In genomic region chr1:226428348-226429050, GRCh38 we compare ENCODE assay signal across 18 cellular contexts. TPM values are rescaled to one million over a fixed set of nuclear protein-coding genes. Genes with fewer than 3 reads are reported as not detected.
DNase-seq lines count a peak whose midpoint lies in the region; ATAC-seq and TF ChIP-seq lines count a peak whose summit lies in the region.
"Had no signal": no experiment of that assay in that cellular context is flagged by ENCODE, and none has a peak within 500 bp of the region (broad histone marks: within the 10 kb centered on the region; RNA-seq: fewer than 3 reads in every experiment).

No MANE protein-coding gene starts in this region.

- H3K9ac ChIP-seq in BLaER1 treated with 17β-estradiol and CSF1 and Interleukin-3, amounts not matched to agents 10 nM and 100 nM, result peak overlapping the region in 6 of 11 experiments; percentile 28 to 61 (median 44); a peak in 11 of 22 replicates
- peak overlapping the region; percentile 23 for H3K9ac ChIP-seq in DND-41 (ENCODE audit: low read depth, low read length)

- peaks cover 0 to 5% (median 0%) of the 10 kb centered on the region in 11 experiments; a peak in 1 of 22 replicates for H3K27me3 ChIP-seq in BLaER1 treated with 17β-estradiol and CSF1 and Interleukin-3, amounts not matched to agents 10 nM and 100 nM
- H3K27me3 ChIP-seq in DND-41 (ENCODE audit: insufficient read depth, low read length, poor library complexity) (no peaks in the 10 kb centered on the region), lower lobe of right lung (ENCODE audit: low read depth) (no peaks in the 10 kb centered on the region)
- H3K27me3 ChIP-seq: pancreas had no signal

- H3K4me3 Mint-ChIP-seq in brain, result peak overlapping the region in 2 of 5 experiments; percentile 13 to 45
- H3K4me3 Mint-ChIP-seq: activated CD4-positive, alpha-beta memory T cell treated with anti-CD3 and anti-CD28 coated beads, Interleukin-2, amount 10 ng/mL, durations not matched to agents 7 days and 5 days had no signal

- no peak overlapping the region for H3K4me3 ChIP-seq in BLaER1 treated with 17β-estradiol and CSF1 and Interleukin-3, amounts not matched to agents 10 nM and 100 nM
- H3K4me3 ChIP-seq in DND-41 (ENCODE audit: low read depth in 1 of 2, low read length in 2 of 2) (peak overlapping the region in 1 of 2 experiments; percentile 38; a peak in 2 of 4 replicates), lower lobe of right lung (no peak overlapping the region)
- H3K4me3 ChIP-seq: left ventricle myocardium inferior, pancreas had no signal

- H3K9me3 ChIP-seq in BLaER1 treated with 17β-estradiol and CSF1 and Interleukin-3, amounts not matched to agents 10 nM and 100 nM (replicated peaks in 1 of 11), result peaks cover 0 to 11% (median 0%) of the 10 kb centered on the region in 11 experiments; a peak in 4 of 22 replicates
- H3K9me3 ChIP-seq in DND-41 (ENCODE audit: insufficient read depth, low read length, severe bottlenecking) (no peaks in the 10 kb centered on the region), lower lobe of right lung (no peaks in the 10 kb centered on the region)
- H3K9me3 ChIP-seq: left ventricle myocardium inferior, pancreas had no signal

- H3K27ac Mint-ChIP-seq in brain, result peak overlapping the region in 3 of 5 experiments; percentile 58 to 90 (median 83)
- H3K27ac Mint-ChIP-seq: activated CD4-positive, alpha-beta memory T cell treated with anti-CD3 and anti-CD28 coated beads, Interleukin-2, amount 10 ng/mL, durations not matched to agents 7 days and 5 days; activated T-cell treated with anti-CD3 and anti-CD28 coated beads, Interleukin-2, amount 50 U/mL, for 72 hours had no signal

- no peaks in the 10 kb centered on the region for H3K79me2 ChIP-seq in DND-41 (ENCODE audit: insufficient read depth, low read length)

- no peaks in the 10 kb centered on the region for H3K36me3 Mint-ChIP-seq in brain

- H3K4me1 Mint-ChIP-seq in brain, result peaks cover 30% of the 10 kb centered on the region

- peaks cover 16 to 75% (median 57%) of the 10 kb centered on the region in 10 experiments for H3K4me1 ChIP-seq in BLaER1 treated with 17β-estradiol and CSF1 and Interleukin-3, amounts not matched to agents 10 nM and 100 nM
- peaks cover 63% of the 10 kb centered on the region for H3K4me1 ChIP-seq in DND-41 (ENCODE audit: insufficient read depth, low read length)
- H3K4me1 ChIP-seq in lower lobe of right lung, result peaks cover 6% of the 10 kb centered on the region
- H3K4me1 ChIP-seq: pancreas had no signal

- TF ChIP-seq CTCF in DND-41 (IDR thresholded peaks at IDR 0.05; ENCODE audit: borderline replicate concordance, extremely low read depth, low read length, poor library complexity, severe bottlenecking), result no peak
- TF ChIP-seq CTCF in brain (conservative IDR thresholded peaks at IDR 0.05), result no peak
- no peak for TF ChIP-seq CTCF in lower lobe of right lung (IDR thresholded peaks at IDR 0.05)

- no peaks in the 10 kb centered on the region for H4K20me1 ChIP-seq in BLaER1 treated with 17β-estradiol and CSF1 and Interleukin-3, amounts not matched to agents 10 nM and 100 nM
- no peaks in the 10 kb centered on the region for H4K20me1 ChIP-seq in DND-41 (ENCODE audit: insufficient read depth, low read length)

- H3K36me3 ChIP-seq in BLaER1 treated with 17β-estradiol and CSF1 and Interleukin-3, amounts not matched to agents 10 nM and 100 nM, result no peaks in the 10 kb centered on the region
- no peaks in the 10 kb centered on the region for H3K36me3 ChIP-seq in DND-41 (ENCODE audit: insufficient read depth, low read length)
- no peaks in the 10 kb centered on the region for H3K36me3 ChIP-seq in lower lobe of right lung
- H3K36me3 ChIP-seq: left ventricle myocardium inferior, pancreas, WERI-Rb-1 had no signal

- no peak for DNase-seq in DND-41
- peak; percentile 64 for DNase-seq in NCI-H187 treated with DMSO at 0.1 percent for 48 hours (lab: John Stamatoyannopoulos, UW)
- DNase-seq in lower lobe of right lung, result no peak
- DNase-seq: activated CD4-positive, alpha-beta memory T cell treated with anti-CD3 and anti-CD28 coated beads, Interleukin-2, amount 10 ng/mL, durations not matched to agents 7 days and 5 days; left ventricle myocardium inferior; NCI-H1048; NK-92 treated with Interleukin-12 subunit alpha and Interleukin-12 subunit beta, amount 100 ng/mL, for 24 hours; pancreas; stimulated activated CD4-positive, alpha-beta T cell treated with anti-CD3 and anti-CD28 coated beads, Interleukin-2, amount 100 ng/mL, for 48 hours; WERI-Rb-1 had no signal

- H3K9me3 Mint-ChIP-seq in brain, result peaks cover 0 to 3% (median 0%) of the 10 kb centered on the region in 5 experiments
- H3K9me3 Mint-ChIP-seq: activated CD4-positive, alpha-beta memory T cell treated with anti-CD3 and anti-CD28 coated beads, Interleukin-2, amount 10 ng/mL, durations not matched to agents 7 days and 5 days; activated T-cell treated with anti-CD3 and anti-CD28 coated beads, Interleukin-2, amount 50 U/mL, for 72 hours had no signal

- H3K27ac ChIP-seq in BLaER1 treated with 17β-estradiol and CSF1 and Interleukin-3, amounts not matched to agents 10 nM and 100 nM, result peak overlapping the region in 6 of 11 experiments; percentile 4 to 42 (median 26); a peak in 8 of 22 replicates
- H3K27ac ChIP-seq in DND-41 (ENCODE audit: low read length), result peak overlapping the region; percentile 66
- H3K27ac ChIP-seq in lower lobe of right lung, result no peak overlapping the region
- H3K27ac ChIP-seq: HL-60, left ventricle myocardium inferior, pancreas, WERI-Rb-1 had no signal

- intact Hi-C loops in lower lobe of right lung (cut with DNase I), result no loop called here

- H3K4me2 ChIP-seq in BLaER1 treated with 17β-estradiol and CSF1 and Interleukin-3, amounts not matched to agents 10 nM and 100 nM, result peak overlapping the region; percentile 47 to 92 (median 74)
- peak overlapping the region; percentile 62 for H3K4me2 ChIP-seq in DND-41 (ENCODE audit: insufficient read depth, low read length)

- peaks cover 3% of the 10 kb centered on the region for H3K27me3 Mint-ChIP-seq in brain

- ATAC-seq in DND-41 (ENCODE audit: insufficient read depth, low read depth) (peak; percentile 54), HG02852 (IDR thresholded peaks at IDR 0.05; ENCODE audit: unreplicated experiment) (no peak), GM19035 (IDR thresholded peaks at IDR 0.05; ENCODE audit: unreplicated experiment) (no peak), HG03520 (IDR thresholded peaks at IDR 0.05; ENCODE audit: unreplicated experiment) (no peak), lower lobe of right lung (no peak)
- ATAC-seq: esophagus mucosa, pancreas had no signal

- H2AFZ ChIP-seq in DND-41 (ENCODE audit: low read depth, low read length), result peak overlapping the region; percentile 50

RNA-seq across cellular contexts. Expression of gene PARP1, which starts 20.6 kb away (rescaled TPM):
- polyA plus RNA-seq in brain (ENCODE audit: insufficient read depth, low read depth, low replicate concordance), result 234 TPM
- total RNA-seq in lower lobe of right lung, result 59.2 TPM
